Comparison of ENCODE assay signal across 8 cellular contexts in genomic region chr17:50055426-50056216, GRCh38. TPM values are rescaled to one million over a fixed set of nuclear protein-coding genes. Genes with fewer than 3 reads are reported as not detected.
A peak's percentile ranks its signal among the peaks of the same experiment; 100 is the strongest.
DNase-seq lines count a peak whose midpoint lies in the region; ATAC-seq and TF ChIP-seq lines count a peak whose summit lies in the region.

Gene ITGA3 (plus strand): TSS chr17:50056110. CDS start chr17:50056440, 330 bp downstream.

- DNase-seq in HS-5 (ENCODE audit: low read depth) (peak; percentile 66), RPMI7951 (ENCODE audit: low read depth) (peak; percentile 97), foreskin fibroblast (peak; percentile 91 to 95), nephron progenitor cell (peak; percentile 80), superior temporal gyrus (ENCODE audit: extremely low spot score) (peak; percentile 42)
- peak in 3 of 4 experiments; percentile 13 to 43 (median 28) for DNase-seq in activated naive CD4-positive, alpha-beta T cell (lab: John Stamatoyannopoulos, UW)

- ATAC-seq in GM19328 (IDR thresholded peaks at IDR 0.05; ENCODE audit: unreplicated experiment) = no peak

- no peak within 1 kb of the TSS for H3K27ac Mint-ChIP-seq in nephron progenitor cell

- peaks cover 45% of the 10 kb centered on the region for H3K27me3 Mint-ChIP-seq in nephron progenitor cell (ENCODE audit: low read depth, poor library complexity)

- H3K36me3 Mint-ChIP-seq in nephron progenitor cell (ENCODE audit: low read depth) = no peaks in the 10 kb centered on the region

- H3K4me3 ChIP-seq in GM12875 (ENCODE audit: low read depth, low read length) = peak within 1 kb of the TSS; percentile 67
- peak within 1 kb of the TSS; percentile 54 to 72 for H3K4me3 ChIP-seq in foreskin fibroblast (ENCODE audit: low read depth in 1 of 2, low read length in 2 of 2)

- no peaks in the 10 kb centered on the region for H3K9me3 Mint-ChIP-seq in nephron progenitor cell

- TF ChIP-seq CTCF in GM12875 (IDR thresholded peaks at IDR 0.05; ENCODE audit: borderline replicate concordance, insufficient read depth, low read depth, low read length) (no peak), foreskin fibroblast (IDR thresholded peaks at IDR 0.05; ENCODE audit: low read depth, low read length) (no peak), nephron progenitor cell (IDR thresholded peaks at IDR 0.05) (no peak)

- peak within 1 kb of the TSS; percentile 85 for H3K4me3 Mint-ChIP-seq in nephron progenitor cell

- peaks cover 79% of the 10 kb centered on the region for H3K4me1 Mint-ChIP-seq in nephron progenitor cell

RNA-seq across cellular contexts. Expression of gene ITGA3, which starts in this region (rescaled TPM):
- total RNA-seq in RPMI7951 (2014; rRNA removed; shearing (Covaris generic)) = 213 and 279 TPM in 2 replicates

Comparison
In these comparisons a context has a peak if more than half of its experiments do, and no peak if none do; other contexts are left out.
1. DNase-seq: peak in every context shown above with its lines; median percentile 97 in RPMI7951; 93 in foreskin fibroblast; 80 in nephron progenitor cell; 66 in HS-5; 42 in superior temporal gyrus; 28 in activated naive CD4-positive, alpha-beta T cell.